ENCODE assay signal across 2 cellular contexts in genomic region chr12:53966070-53966384, GRCh38.
TF ChIP-seq lines count a peak whose summit lies in the region.

No MANE protein-coding gene starts in this region.

TF ChIP-seq in SK-N-SH, 30 proteins besides CTCF, POLR2A, EP300 and RAD21:
- TF ChIP-seq RCOR1 (IDR thresholded peaks at IDR 0.05; ENCODE audit: low read length) (no peak), TAF1 (IDR thresholded peaks at IDR 0.05; ENCODE audit: borderline replicate concordance, low read depth, low read length) (no peak), EZH2phosphoT487 (IDR thresholded peaks at IDR 0.05; ENCODE audit: borderline replicate concordance, low read depth) (no peak), JUND (IDR thresholded peaks at IDR 0.05) (no peak), SIN3A (IDR thresholded peaks at IDR 0.05; ENCODE audit: borderline replicate concordance, low read depth, low read length) (no peak)
- TF ChIP-seq, protein P1, sequence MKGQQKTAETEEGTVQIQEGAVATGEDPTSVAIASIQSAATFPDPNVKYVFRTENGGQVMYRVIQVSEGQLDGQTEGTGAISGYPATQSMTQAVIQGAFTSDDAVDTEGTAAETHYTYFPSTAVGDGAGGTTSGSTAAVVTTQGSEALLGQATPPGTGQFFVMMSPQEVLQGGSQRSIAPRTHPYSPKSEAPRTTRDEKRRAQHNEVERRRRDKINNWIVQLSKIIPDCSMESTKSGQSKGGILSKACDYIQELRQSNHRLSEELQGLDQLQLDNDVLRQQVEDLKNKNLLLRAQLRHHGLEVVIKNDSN (IDR thresholded peaks at IDR 0.05; ENCODE audit: borderline replicate concordance, low read depth) = no peak
- TF ChIP-seq, protein P2, sequence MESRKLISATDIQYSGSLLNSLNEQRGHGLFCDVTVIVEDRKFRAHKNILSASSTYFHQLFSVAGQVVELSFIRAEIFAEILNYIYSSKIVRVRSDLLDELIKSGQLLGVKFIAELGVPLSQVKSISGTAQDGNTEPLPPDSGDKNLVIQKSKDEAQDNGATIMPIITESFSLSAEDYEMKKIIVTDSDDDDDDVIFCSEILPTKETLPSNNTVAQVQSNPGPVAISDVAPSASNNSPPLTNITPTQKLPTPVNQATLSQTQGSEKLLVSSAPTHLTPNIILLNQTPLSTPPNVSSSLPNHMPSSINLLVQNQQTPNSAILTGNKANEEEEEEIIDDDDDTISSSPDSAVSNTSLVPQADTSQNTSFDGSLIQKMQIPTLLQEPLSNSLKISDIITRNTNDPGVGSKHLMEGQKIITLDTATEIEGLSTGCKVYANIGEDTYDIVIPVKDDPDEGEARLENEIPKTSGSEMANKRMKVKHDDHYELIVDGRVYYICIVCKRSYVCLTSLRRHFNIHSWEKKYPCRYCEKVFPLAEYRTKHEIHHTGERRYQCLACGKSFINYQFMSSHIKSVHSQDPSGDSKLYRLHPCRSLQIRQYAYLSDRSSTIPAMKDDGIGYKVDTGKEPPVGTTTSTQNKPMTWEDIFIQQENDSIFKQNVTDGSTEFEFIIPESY (IDR thresholded peaks at IDR 0.05; ENCODE audit: borderline replicate concordance, low read depth) = no peak
- TF ChIP-seq, protein P3, sequence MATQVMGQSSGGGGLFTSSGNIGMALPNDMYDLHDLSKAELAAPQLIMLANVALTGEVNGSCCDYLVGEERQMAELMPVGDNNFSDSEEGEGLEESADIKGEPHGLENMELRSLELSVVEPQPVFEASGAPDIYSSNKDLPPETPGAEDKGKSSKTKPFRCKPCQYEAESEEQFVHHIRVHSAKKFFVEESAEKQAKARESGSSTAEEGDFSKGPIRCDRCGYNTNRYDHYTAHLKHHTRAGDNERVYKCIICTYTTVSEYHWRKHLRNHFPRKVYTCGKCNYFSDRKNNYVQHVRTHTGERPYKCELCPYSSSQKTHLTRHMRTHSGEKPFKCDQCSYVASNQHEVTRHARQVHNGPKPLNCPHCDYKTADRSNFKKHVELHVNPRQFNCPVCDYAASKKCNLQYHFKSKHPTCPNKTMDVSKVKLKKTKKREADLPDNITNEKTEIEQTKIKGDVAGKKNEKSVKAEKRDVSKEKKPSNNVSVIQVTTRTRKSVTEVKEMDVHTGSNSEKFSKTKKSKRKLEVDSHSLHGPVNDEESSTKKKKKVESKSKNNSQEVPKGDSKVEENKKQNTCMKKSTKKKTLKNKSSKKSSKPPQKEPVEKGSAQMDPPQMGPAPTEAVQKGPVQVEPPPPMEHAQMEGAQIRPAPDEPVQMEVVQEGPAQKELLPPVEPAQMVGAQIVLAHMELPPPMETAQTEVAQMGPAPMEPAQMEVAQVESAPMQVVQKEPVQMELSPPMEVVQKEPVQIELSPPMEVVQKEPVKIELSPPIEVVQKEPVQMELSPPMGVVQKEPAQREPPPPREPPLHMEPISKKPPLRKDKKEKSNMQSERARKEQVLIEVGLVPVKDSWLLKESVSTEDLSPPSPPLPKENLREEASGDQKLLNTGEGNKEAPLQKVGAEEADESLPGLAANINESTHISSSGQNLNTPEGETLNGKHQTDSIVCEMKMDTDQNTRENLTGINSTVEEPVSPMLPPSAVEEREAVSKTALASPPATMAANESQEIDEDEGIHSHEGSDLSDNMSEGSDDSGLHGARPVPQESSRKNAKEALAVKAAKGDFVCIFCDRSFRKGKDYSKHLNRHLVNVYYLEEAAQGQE (IDR thresholded peaks at IDR 0.05; ENCODE audit: low read depth, low read length) = no peak

TF ChIP-seq in SK-N-SH treated with all-trans-retinoic acid at 6 μM for 48 hours, 23 proteins besides CTCF, POLR2A, EP300 and RAD21:
- TF ChIP-seq ZC3H10 (CRISPR knock-in tag; IDR thresholded peaks at IDR 0.05) (no peak), ISL1 (CRISPR knock-in tag; IDR thresholded peaks at IDR 0.05) (no peak), ARNTL (CRISPR knock-in tag; IDR thresholded peaks at IDR 0.05; ENCODE audit: borderline replicate concordance, low read depth) (no peak), PATZ1 (CRISPR knock-in tag; IDR thresholded peaks at IDR 0.05; ENCODE audit: borderline replicate concordance) (no peak), GLIS3 (CRISPR knock-in tag; IDR thresholded peaks at IDR 0.05) (no peak), CSDC2 (CRISPR knock-in tag; IDR thresholded peaks at IDR 0.05) (no peak), ZNF70 (CRISPR knock-in tag; IDR thresholded peaks at IDR 0.05) (no peak), PPARA (CRISPR knock-in tag; IDR thresholded peaks at IDR 0.05; ENCODE audit: borderline replicate concordance) (no peak), POU6F1 (CRISPR knock-in tag; IDR thresholded peaks at IDR 0.05; ENCODE audit: borderline replicate concordance, low read depth) (no peak), OSR1 (CRISPR knock-in tag; IDR thresholded peaks at IDR 0.05) (no peak), ZFP30 (CRISPR knock-in tag; IDR thresholded peaks at IDR 0.05) (no peak), TOX (CRISPR knock-in tag; IDR thresholded peaks at IDR 0.05; ENCODE audit: borderline replicate concordance) (no peak), RARB (CRISPR knock-in tag; IDR thresholded peaks at IDR 0.05) (no peak), BACH2 (CRISPR knock-in tag; IDR thresholded peaks at IDR 0.05; ENCODE audit: borderline replicate concordance) (no peak), ZNF8 (CRISPR knock-in tag; IDR thresholded peaks at IDR 0.05) (no peak)
- TF ChIP-seq, protein P4, sequence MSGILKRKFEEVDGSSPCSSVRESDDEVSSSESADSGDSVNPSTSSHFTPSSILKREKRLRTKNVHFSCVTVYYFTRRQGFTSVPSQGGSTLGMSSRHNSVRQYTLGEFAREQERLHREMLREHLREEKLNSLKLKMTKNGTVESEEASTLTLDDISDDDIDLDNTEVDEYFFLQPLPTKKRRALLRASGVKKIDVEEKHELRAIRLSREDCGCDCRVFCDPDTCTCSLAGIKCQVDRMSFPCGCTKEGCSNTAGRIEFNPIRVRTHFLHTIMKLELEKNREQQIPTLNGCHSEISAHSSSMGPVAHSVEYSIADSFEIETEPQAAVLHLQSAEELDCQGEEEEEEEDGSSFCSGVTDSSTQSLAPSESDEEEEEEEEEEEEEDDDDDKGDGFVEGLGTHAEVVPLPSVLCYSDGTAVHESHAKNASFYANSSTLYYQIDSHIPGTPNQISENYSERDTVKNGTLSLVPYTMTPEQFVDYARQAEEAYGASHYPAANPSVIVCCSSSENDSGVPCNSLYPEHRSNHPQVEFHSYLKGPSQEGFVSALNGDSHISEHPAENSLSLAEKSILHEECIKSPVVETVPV (CRISPR knock-in tag; IDR thresholded peaks at IDR 0.05) = no peak
- TF ChIP-seq, protein P5, sequence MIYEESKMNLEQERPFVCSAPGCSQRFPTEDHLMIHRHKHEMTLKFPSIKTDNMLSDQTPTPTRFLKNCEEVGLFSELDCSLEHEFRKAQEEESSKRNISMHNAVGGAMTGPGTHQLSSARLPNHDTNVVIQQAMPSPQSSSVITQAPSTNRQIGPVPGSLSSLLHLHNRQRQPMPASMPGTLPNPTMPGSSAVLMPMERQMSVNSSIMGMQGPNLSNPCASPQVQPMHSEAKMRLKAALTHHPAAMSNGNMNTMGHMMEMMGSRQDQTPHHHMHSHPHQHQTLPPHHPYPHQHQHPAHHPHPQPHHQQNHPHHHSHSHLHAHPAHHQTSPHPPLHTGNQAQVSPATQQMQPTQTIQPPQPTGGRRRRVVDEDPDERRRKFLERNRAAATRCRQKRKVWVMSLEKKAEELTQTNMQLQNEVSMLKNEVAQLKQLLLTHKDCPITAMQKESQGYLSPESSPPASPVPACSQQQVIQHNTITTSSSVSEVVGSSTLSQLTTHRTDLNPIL (CRISPR knock-in tag; IDR thresholded peaks at IDR 0.05; ENCODE audit: low read depth) = no peak
TF ChIP-seq in SK-N-SH treated with all-trans-retinoic acid at 6 μM for 48 hours: peak in this region for 0.
